8 cellular contexts compared by ENCODE assay signal in the genomic region with DNA sequence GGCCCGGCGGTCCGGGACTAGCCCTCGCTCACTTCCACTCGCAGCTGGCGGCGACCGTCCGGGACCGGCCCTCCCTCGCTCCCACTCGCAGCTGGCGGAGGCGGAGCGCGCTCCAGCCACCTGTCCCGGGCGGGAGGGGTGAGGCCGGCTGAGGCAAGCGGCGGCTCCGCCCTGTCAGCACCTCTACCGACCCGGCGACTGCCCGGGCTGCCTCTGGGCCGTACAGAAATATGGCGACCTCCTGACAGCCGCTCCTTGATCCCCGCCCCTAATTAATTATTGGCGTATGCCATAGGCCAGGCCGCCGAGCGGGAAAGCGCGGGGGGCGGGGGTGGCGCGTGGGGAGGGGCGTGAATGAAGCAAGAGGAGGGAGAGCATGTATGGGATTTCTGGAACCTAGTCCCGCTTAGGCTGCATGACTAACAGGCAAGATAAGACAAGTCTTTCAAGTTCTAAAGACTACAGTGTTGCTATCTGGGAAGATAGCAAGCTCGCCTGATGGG. TPM values are rescaled to one million over a fixed set of nuclear protein-coding genes. Genes with fewer than 3 reads are reported as not detected.
A peak's percentile ranks its signal among the peaks of the same experiment; 100 is the strongest.
DNase-seq lines count a peak whose midpoint lies in the region; ATAC-seq lines count a peak whose summit lies in the region.

TSS of gene MORC4 (minus strand) at position 200 of the 503 bp plus-strand sequence. CDS start 243 bp downstream, outside the sequence.

- ATAC-seq in GM18907 (IDR thresholded peaks at IDR 0.05; ENCODE audit: unreplicated experiment) = peak; percentile 91
- peak; percentile 81 for ATAC-seq in HG03354 (IDR thresholded peaks at IDR 0.05; ENCODE audit: poor library complexity, severe bottlenecking, unreplicated experiment)
- ATAC-seq in effector memory CD8-positive, alpha-beta T cell (replicated peaks) = peak; percentile 76

- no peaks in the 10 kb centered on the region for H3K9me3 Mint-ChIP-seq in effector memory CD8-positive, alpha-beta T cell

- H3K4me3 Mint-ChIP-seq in effector memory CD8-positive, alpha-beta T cell = peak within 1 kb of the TSS; percentile 68 to 78

- H3K36me3 Mint-ChIP-seq in effector memory CD8-positive, alpha-beta T cell (ENCODE audit: insufficient read depth) = no peaks in the 10 kb centered on the region

- H3K27me3 Mint-ChIP-seq in effector memory CD8-positive, alpha-beta T cell = no peaks in the 10 kb centered on the region

- H3K27ac Mint-ChIP-seq in effector memory CD8-positive, alpha-beta T cell = peak within 1 kb of the TSS in 1 of 2 donors; percentile 85

- peaks cover 4 to 11% of the 10 kb centered on the region in 2 donors for H3K4me1 Mint-ChIP-seq in effector memory CD8-positive, alpha-beta T cell (ENCODE audit: low read depth in 2 of 2)

- DNase-seq in A172 (ENCODE audit: low spot score) (peak; percentile 41), NCI-H524 treated with DMSO at 0.1 percent for 48 hours (lab: John Stamatoyannopoulos, UW) (peak; percentile 29), lung microvascular endothelial cell (ENCODE audit: low read depth in 2 of 2) (peak; percentile 54 to 69)
- peak in 2 of 3 experiments; percentile 5 to 27 for DNase-seq in activated CD8-positive, alpha-beta memory T cell treated with anti-CD3 and anti-CD28 coated beads for 48 hours (ENCODE audit: low read depth in 2 of 3, low spot score in 2 of 3)
- DNase-seq in effector memory CD8-positive, alpha-beta T cell = peak; percentile 28 to 39 (median 34)
- peak; percentile 12 to 46 (median 28) for DNase-seq in stimulated activated CD4-positive, alpha-beta T cell treated with anti-CD3 and anti-CD28 coated beads, TNF-alpha, amount 100 ng/mL, for 1 hour (ENCODE audit: low read depth in 3 of 3, low spot score in 1 of 3)

RNA-seq across cellular contexts. Expression of gene MORC4, which starts in this region (rescaled TPM):
- total RNA-seq in A172 (2014; rRNA removed; shearing (Covaris generic)) = 7.3 and 9.5 TPM in 2 replicates
- total RNA-seq in lung microvascular endothelial cell = 6.5 and 6.7 TPM in 2 replicates

Comparison
In these comparisons a context has a peak if more than half of its experiments do, and no peak if none do; other contexts are left out.
1. Peak in every context shown above with its lines: DNase-seq and ATAC-seq.